Comparison of ENCODE assay signal across 11 cellular contexts in genomic region chr20:36145877-36146707, GRCh38. TPM values are rescaled to one million over a fixed set of nuclear protein-coding genes. Genes with fewer than 3 reads are reported as not detected.
DNase-seq lines count a peak whose midpoint lies in the region; ATAC-seq, FAIRE-seq and TF ChIP-seq lines count a peak whose summit lies in the region.
"Had no signal": no experiment of that assay in that cellular context is flagged by ENCODE, and none has a peak within 500 bp of the region (broad histone marks: within the 10 kb centered on the region; RNA-seq: fewer than 3 reads in every experiment).

No MANE protein-coding gene starts in this region.

- TF ChIP-seq POLR2A in HepG2 (IDR thresholded peaks at IDR 0.05; ENCODE audit: insufficient read depth in 1 of 2, low read depth in 2 of 2, low read length in 2 of 2), result no peak
- TF ChIP-seq POLR2A in right lobe of liver (IDR thresholded peaks at IDR 0.05), result no peak
- no peak for TF ChIP-seq POLR2A in esophagus squamous epithelium (IDR thresholded peaks at IDR 0.05)

- H3K27ac ChIP-seq in HepG2 (ENCODE audit: extremely low read length, insufficient read depth, low read length) (no peak overlapping the region), right lobe of liver (no peak overlapping the region), endodermal cell (ENCODE audit: low read depth, low read length) (no peak overlapping the region), esophagus squamous epithelium (peak overlapping the region in 2 of 4 donors; percentile 12 to 44)
- H3K27ac ChIP-seq: skin epidermis, upper lobe of left lung had no signal

- peak overlapping the region; percentile 86 for H2AFZ ChIP-seq in HepG2 (ENCODE audit: low read length)

- H3K4me3 Mint-ChIP-seq in endodermal cell, result no peak overlapping the region
- H3K4me3 Mint-ChIP-seq: effector memory CD8-positive, alpha-beta T cell had no signal

- no peaks in the 10 kb centered on the region for H3K4me1 Mint-ChIP-seq in endodermal cell

- H3K27me3 Mint-ChIP-seq in endodermal cell (ENCODE audit: insufficient read depth), result peaks cover 2% of the 10 kb centered on the region

- CTCF ChIA-PET in HepG2 (lab: Yijun Ruan, JAX; ENCODE audit: low intra/inter-chr PET ratio, low total read pairs), result no interaction called here

- no peak overlapping the region for H3K27ac Mint-ChIP-seq in endodermal cell
- H3K27ac Mint-ChIP-seq: effector memory CD8-positive, alpha-beta T cell had no signal

- H3K27me3 ChIP-seq in HepG2 (ENCODE audit: control insufficient read depth in 1 of 2, insufficient read depth in 2 of 2, low read length in 2 of 2) (no peaks in the 10 kb centered on the region; a peak in 1 of 5 replicates), right lobe of liver (no peaks in the 10 kb centered on the region), endodermal cell (ENCODE audit: control insufficient read depth, insufficient read depth, low read length, poor library complexity, severe bottlenecking) (no peaks in the 10 kb centered on the region), esophagus squamous epithelium (no peaks in the 10 kb centered on the region)
- H3K27me3 ChIP-seq: upper lobe of left lung had no signal

- no peaks in the 10 kb centered on the region for H3K9me3 ChIP-seq in HepG2 (ENCODE audit: low read length)
- no peaks in the 10 kb centered on the region for H3K9me3 ChIP-seq in right lobe of liver
- H3K9me3 ChIP-seq in endodermal cell (ENCODE audit: control insufficient read depth, low read length), result no peaks in the 10 kb centered on the region
- H3K9me3 ChIP-seq in esophagus squamous epithelium, result no peaks in the 10 kb centered on the region
- H3K9me3 ChIP-seq: upper lobe of left lung had no signal

- H3K4me1 ChIP-seq in HepG2 (ENCODE audit: insufficient read depth, low read length) (peaks cover 89% of the 10 kb centered on the region), right lobe of liver (peaks cover 0 to 20% (median 7%) of the 10 kb centered on the region in 4 donors), endodermal cell (ENCODE audit: control insufficient read depth, insufficient read depth, low read length) (no peaks in the 10 kb centered on the region), esophagus squamous epithelium (peaks cover 3 to 62% (median 4%) of the 10 kb centered on the region in 3 donors)

- H4K20me1 ChIP-seq in HepG2 (ENCODE audit: insufficient read depth, low read length), result no peaks in the 10 kb centered on the region

- BruUV-seq in HepG2 (replicated peaks; lab: Mats Ljungman, UMichigan), result no TSS peak

- no peaks in the 10 kb centered on the region for H3K79me2 ChIP-seq in HepG2 (ENCODE audit: insufficient read depth, low read length)

- H3K9ac ChIP-seq in HepG2 (ENCODE audit: insufficient read depth, low read depth, low read length) (peak overlapping the region; percentile 51; the same call in 1 of the 2 replicates), endodermal cell (ENCODE audit: extremely low read depth, low read length, poor library complexity, severe bottlenecking) (no peak overlapping the region)

- in situ Hi-C loops in HepG2 (cut with HindIII; ENCODE audit: extremely low pct_ligation_motif_present, low pct_unique_long_range_greater_than_20kb), result no loop called here

- no peak for TF ChIP-seq RAD21 in HepG2 (CRISPR knock-in tag; IDR thresholded peaks at IDR 0.05)

- H3K9me3 Mint-ChIP-seq in endodermal cell, result no peaks in the 10 kb centered on the region
- H3K9me3 Mint-ChIP-seq: effector memory CD8-positive, alpha-beta T cell had no signal

- ATAC-seq in HepG2 (peak; percentile 35), right lobe of liver (no peak)
- ATAC-seq: effector memory CD8-positive, alpha-beta T cell had no signal

- H3K4me3 ChIP-seq in HepG2 (replicated peaks in 1 of 3; ENCODE audit: insufficient read depth in 1 of 3, low read depth in 2 of 3, low read length in 3 of 3) (peak overlapping the region; percentile 7 to 55 (median 22)), right lobe of liver (no peak overlapping the region), endodermal cell (ENCODE audit: low read length) (no peak overlapping the region), esophagus squamous epithelium (no peak overlapping the region)
- H3K4me3 ChIP-seq: skin epidermis, upper lobe of left lung had no signal

- TF ChIP-seq EP300 in HepG2 (IDR thresholded peaks at IDR 0.05; ENCODE audit: low read depth in 2 of 2, low read length in 2 of 2), result no peak
- TF ChIP-seq EP300 in HepG2 (CRISPR knock-in tag; IDR thresholded peaks at IDR 0.05; ENCODE audit: borderline replicate concordance), result no peak

- no peaks in the 10 kb centered on the region for H3K36me3 Mint-ChIP-seq in endodermal cell (ENCODE audit: low read depth)

- intact Hi-C loops in HepG2 (cut with micrococcal nuclease; ENCODE audit: unreplicated experiment), result no loop called here
- intact Hi-C loops in right lobe of liver (cut with DNase I), result no loop called here
- intact Hi-C loops in esophagus squamous epithelium (cut with DNase I), result no loop called here

- FAIRE-seq in HepG2 (lab: Jason Lieb, UNC), result no peak

- TF ChIP-seq CTCF in HepG2 (CRISPR knock-in tag; IDR thresholded peaks at IDR 0.05) (no peak), right lobe of liver (IDR thresholded peaks at IDR 0.05) (no peak), endodermal cell (conservative IDR thresholded peaks at IDR 0.05) (no peak), esophagus squamous epithelium (IDR thresholded peaks at IDR 0.05) (no peak)

- no peaks in the 10 kb centered on the region for H3K36me3 ChIP-seq in HepG2 (replicated peaks in 1 of 2; ENCODE audit: control insufficient read depth in 1 of 2, insufficient read depth in 2 of 2, low read length in 2 of 2)
- H3K36me3 ChIP-seq in right lobe of liver, result no peaks in the 10 kb centered on the region
- no peaks in the 10 kb centered on the region for H3K36me3 ChIP-seq in endodermal cell (ENCODE audit: control insufficient read depth, insufficient read depth, low read length)
- H3K36me3 ChIP-seq in esophagus squamous epithelium, result no peaks in the 10 kb centered on the region
- H3K36me3 ChIP-seq: upper lobe of left lung had no signal

- POLR2A ChIA-PET in HepG2 (lab: Yijun Ruan, JAX), result interaction anchor here (0.8 to 1.1 kb wide), 2 partner anchors 36 to 192 kb away, joined by 3 to 5 read pairs; partner anchors contain the start of gene SCAND1

- no peak for DNase-seq in HepG2 (ENCODE audit: low spot score)
- no peak for DNase-seq in right lobe of liver
- DNase-seq in endodermal cell, result peak; percentile 39
- peak; percentile 21 for DNase-seq in midbrain (lab: John Stamatoyannopoulos, UW)
- no peak for DNase-seq in H4 (ENCODE audit: low spot score)
- DNase-seq in esophagus squamous epithelium (lab: John Stamatoyannopoulos, UW), result no peak
- no peak for DNase-seq in NAMALWA (ENCODE audit: low spot score)
- no peak for DNase-seq in inferior parietal cortex (ENCODE audit: extremely low spot score)
- DNase-seq: effector memory CD8-positive, alpha-beta T cell; upper lobe of left lung had no signal

- 7% methylated on average over 12 of the region's 12 CpGs for WGBS in HepG2 (ENCODE audit: low lambda C conversion rate)
- 68% methylated on average over 12 of the region's 12 CpGs for WGBS in right lobe of liver (ENCODE audit: insufficient coverage, low coverage, low lambda C conversion rate, missing lambda C conversion rate)
- 86% methylated on average over 12 of the region's 12 CpGs for WGBS in endodermal cell (ENCODE audit: insufficient coverage in 1 of 2, insufficient read length in 1 of 2), 2 experiments
- 58 to 72% methylated on average over 6 to 9 of the region's 12 CpGs for WGBS in esophagus squamous epithelium, 2 donors

- peak overlapping the region; percentile 79 for H3K4me2 ChIP-seq in HepG2 (ENCODE audit: low read depth, low read length)

RNA-seq across cellular contexts. Expression of gene EPB41L1, which starts 8.4 kb away (rescaled TPM):
- total RNA-seq in HepG2 (2016; rRNA removed; fragmentation: Illumina TruSeq; extraction: Trizol), result 16.7 and 20.8 TPM in 2 replicates
- total RNA-seq in HepG2 (2016; cell fraction: cytosol; rRNA removed; fragmentation: Illumina TruSeq; extraction: Trizol; ENCODE audit: low read depth), result 17.4 and 17.7 TPM in 2 replicates
- 14.4 and 18.0 TPM in 2 replicates for total RNA-seq in HepG2 (2016; cell fraction: insoluble cytoplasmic fraction; rRNA removed; fragmentation: Illumina TruSeq; extraction: Trizol)
- total RNA-seq in HepG2 (2016; cell fraction: membrane; rRNA removed; fragmentation: Illumina TruSeq; extraction: Trizol), result 56.5 and 60.6 TPM in 2 replicates
- 12.9 and 17.3 TPM in 2 replicates for total RNA-seq in HepG2 (2016; cell fraction: nucleus; rRNA removed; fragmentation: Illumina TruSeq; extraction: Trizol)
- polyA plus RNA-seq in HepG2 (2011; rRNA removed), result 39.0 and 53.0 TPM in 2 replicates
- 32.6 and 36.6 TPM in 2 replicates for polyA plus RNA-seq in HepG2 (2011; cell fraction: cytosol; rRNA removed)
- polyA plus RNA-seq in HepG2 (2011; cell fraction: nucleus; rRNA removed), result 28.0 and 46.3 TPM in 2 replicates
- polyA plus RNA-seq in HepG2 (2012), result 66.5 and 66.8 TPM in 2 replicates
- polyA plus RNA-seq in HepG2 (2016; cell fraction: cytosol; fragmentation: Illumina TruSeq; extraction: Trizol; ENCODE audit: low read depth), result 51.2 and 58.4 TPM in 2 replicates
- 34.8 and 53.2 TPM in 2 replicates for polyA plus RNA-seq in HepG2 (2016; cell fraction: insoluble cytoplasmic fraction; fragmentation: Illumina TruSeq; extraction: Trizol; ENCODE audit: low read depth)
- polyA plus RNA-seq in HepG2 (2016; cell fraction: membrane; fragmentation: Illumina TruSeq; extraction: Trizol; ENCODE audit: low read depth), result 96.9 and 114 TPM in 2 replicates
- 24.4 and 28.5 TPM in 2 replicates for polyA plus RNA-seq in HepG2 (2016; cell fraction: nucleus; fragmentation: Illumina TruSeq; extraction: Trizol; ENCODE audit: insufficient read depth, low read depth)
- polyA minus RNA-seq in HepG2 (2011; rRNA and poly(A)+ RNA removed; ENCODE audit: low replicate concordance), result 15.0 and 50.3 TPM in 2 replicates
- polyA minus RNA-seq in HepG2 (2011; cell fraction: cytosol; rRNA and poly(A)+ RNA removed), result 28.8 and 48.7 TPM in 2 replicates
- 20.4 and 20.9 TPM in 2 replicates for polyA minus RNA-seq in HepG2 (2011; cell fraction: nucleus; rRNA and poly(A)+ RNA removed)
- 10 to 100 TPM in 1 of 6 experiments, 1 to 10 TPM in 5; 3.1 to 13.2 (median 5.3) TPM for total RNA-seq in right lobe of liver
- 10 to 100 TPM; 32.3 to 36.7 TPM for total RNA-seq in endodermal cell
- 43.7 TPM for polyA plus RNA-seq in endodermal cell (2013, experiment 1 of 2)
- 36.7 TPM for polyA plus RNA-seq in endodermal cell (2013, experiment 2 of 2)
- 12.4 and 25.3 TPM in 2 replicates for total RNA-seq in H4 (2014; rRNA removed; shearing (Covaris generic))
- total RNA-seq in esophagus squamous epithelium, result 100 to 1,000 TPM in 1 of 4 donors, 10 to 100 TPM in 3; 39.1 to 112 (median 85.7) TPM

Comparison
In these comparisons a context has a peak if more than half of its experiments do, and no peak if none do; other contexts are left out.
1. H3K4me3 ChIP-seq: peak in HepG2 (3 of 3); none in right lobe of liver (0 of 3), endodermal cell (single experiment) and esophagus squamous epithelium (0 of 4).
2. DNase-seq: peak in endodermal cell (single experiment) and midbrain (single experiment); none in HepG2 (single experiment), right lobe of liver (0 of 3), H4 (single experiment), esophagus squamous epithelium (single experiment), NAMALWA (single experiment) and inferior parietal cortex (single experiment).